In the genomic region with DNA sequence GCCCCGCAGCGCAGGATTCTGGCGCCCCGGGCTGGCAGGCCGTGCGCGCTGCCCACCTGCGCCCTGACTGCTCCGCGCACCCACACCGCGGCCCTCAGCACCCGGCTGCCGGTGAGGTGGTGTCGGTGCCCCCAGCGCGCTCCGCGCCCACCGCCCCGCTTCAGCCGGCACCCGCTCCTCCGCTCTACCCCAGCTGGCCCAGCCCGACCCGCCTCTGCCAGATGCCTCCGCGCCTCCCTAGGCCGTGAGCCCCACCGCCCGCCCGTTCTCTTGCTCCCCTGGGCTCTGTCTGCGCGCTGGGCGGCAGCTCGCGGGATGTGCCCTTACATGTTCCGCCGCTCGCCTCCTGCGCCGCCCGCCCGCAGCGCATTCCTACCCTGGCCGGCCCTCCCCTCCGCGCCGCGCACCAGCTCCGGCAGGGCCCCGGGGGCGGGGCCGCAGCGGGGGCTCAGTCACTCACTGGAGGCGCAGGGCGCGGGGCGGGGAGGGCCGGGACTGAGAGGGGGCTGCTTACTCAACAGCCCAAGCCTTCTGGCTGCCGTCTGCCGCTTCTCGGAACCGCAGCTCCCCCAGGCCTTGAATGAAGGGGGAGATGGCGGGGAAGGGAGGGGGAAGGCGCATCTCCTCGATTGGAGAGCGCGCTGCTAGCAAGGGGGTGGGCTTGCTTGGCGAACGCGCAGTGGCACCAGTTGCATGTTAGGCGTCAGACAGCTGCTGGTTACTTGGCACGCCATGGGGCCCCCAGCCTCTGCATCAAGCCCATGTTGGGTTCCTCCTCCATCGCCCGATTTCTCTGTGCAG, we compare ENCODE assay signal across 1 cellular context.
TF ChIP-seq lines count a peak whose summit lies in the region.

PHLDA3 (minus strand) TSS at position 345 of the 801 bp plus-strand sequence. CDS start 402 bp downstream, outside the sequence.

TF ChIP-seq in HepG2, 621 proteins besides CTCF, POLR2A, EP300 and RAD21 (continued from another document and continues in another):
- TF ChIP-seq ZHX2 (IDR thresholded peaks at IDR 0.05; ENCODE audit: low read depth) (no peak), ZHX2 (CRISPR knock-in tag; IDR thresholded peaks at IDR 0.05; ENCODE audit: borderline replicate concordance) (no peak), ZNF788 (CRISPR knock-in tag; IDR thresholded peaks at IDR 0.05; ENCODE audit: borderline replicate concordance) (peak; percentile 46; the same call in 1 of the 2 replicates), PHF8 (CRISPR knock-in tag; IDR thresholded peaks at IDR 0.05) (peak; percentile 78), MLLT10 (CRISPR knock-in tag; IDR thresholded peaks at IDR 0.05) (no peak), SOX5 (CRISPR knock-in tag; IDR thresholded peaks at IDR 0.05; ENCODE audit: borderline replicate concordance) (no peak), ZSCAN30 (CRISPR knock-in tag; IDR thresholded peaks at IDR 0.05) (no peak; the same call in 1 of the 2 replicates), ZFX (CRISPR knock-in tag; IDR thresholded peaks at IDR 0.05; ENCODE audit: low read depth) (peak; percentile 89), PRMT3 (CRISPR knock-in tag; IDR thresholded peaks at IDR 0.05; ENCODE audit: borderline replicate concordance, low read depth) (no peak), ZNF674 (CRISPR knock-in tag; IDR thresholded peaks at IDR 0.05; ENCODE audit: low read depth) (no peak), ATF6 (CRISPR knock-in tag; conservative IDR thresholded peaks at IDR 0.05) (no peak), SKI (IDR thresholded peaks at IDR 0.05; ENCODE audit: partially characterized antibody) (peak; percentile 45), ZNF362 (CRISPR knock-in tag; IDR thresholded peaks at IDR 0.05; ENCODE audit: borderline replicate concordance) (no peak), ZBTB20 (CRISPR knock-in tag; IDR thresholded peaks at IDR 0.05; ENCODE audit: borderline replicate concordance, low read depth) (no peak; the same call in 1 of the 2 replicates), ZNF383 (CRISPR knock-in tag; IDR thresholded peaks at IDR 0.05; ENCODE audit: borderline replicate concordance) (no peak), NFYC (CRISPR knock-in tag; IDR thresholded peaks at IDR 0.05) (no peak), MAX (IDR thresholded peaks at IDR 0.05) (peak; percentile 61)
- TF ChIP-seq, protein P1, sequence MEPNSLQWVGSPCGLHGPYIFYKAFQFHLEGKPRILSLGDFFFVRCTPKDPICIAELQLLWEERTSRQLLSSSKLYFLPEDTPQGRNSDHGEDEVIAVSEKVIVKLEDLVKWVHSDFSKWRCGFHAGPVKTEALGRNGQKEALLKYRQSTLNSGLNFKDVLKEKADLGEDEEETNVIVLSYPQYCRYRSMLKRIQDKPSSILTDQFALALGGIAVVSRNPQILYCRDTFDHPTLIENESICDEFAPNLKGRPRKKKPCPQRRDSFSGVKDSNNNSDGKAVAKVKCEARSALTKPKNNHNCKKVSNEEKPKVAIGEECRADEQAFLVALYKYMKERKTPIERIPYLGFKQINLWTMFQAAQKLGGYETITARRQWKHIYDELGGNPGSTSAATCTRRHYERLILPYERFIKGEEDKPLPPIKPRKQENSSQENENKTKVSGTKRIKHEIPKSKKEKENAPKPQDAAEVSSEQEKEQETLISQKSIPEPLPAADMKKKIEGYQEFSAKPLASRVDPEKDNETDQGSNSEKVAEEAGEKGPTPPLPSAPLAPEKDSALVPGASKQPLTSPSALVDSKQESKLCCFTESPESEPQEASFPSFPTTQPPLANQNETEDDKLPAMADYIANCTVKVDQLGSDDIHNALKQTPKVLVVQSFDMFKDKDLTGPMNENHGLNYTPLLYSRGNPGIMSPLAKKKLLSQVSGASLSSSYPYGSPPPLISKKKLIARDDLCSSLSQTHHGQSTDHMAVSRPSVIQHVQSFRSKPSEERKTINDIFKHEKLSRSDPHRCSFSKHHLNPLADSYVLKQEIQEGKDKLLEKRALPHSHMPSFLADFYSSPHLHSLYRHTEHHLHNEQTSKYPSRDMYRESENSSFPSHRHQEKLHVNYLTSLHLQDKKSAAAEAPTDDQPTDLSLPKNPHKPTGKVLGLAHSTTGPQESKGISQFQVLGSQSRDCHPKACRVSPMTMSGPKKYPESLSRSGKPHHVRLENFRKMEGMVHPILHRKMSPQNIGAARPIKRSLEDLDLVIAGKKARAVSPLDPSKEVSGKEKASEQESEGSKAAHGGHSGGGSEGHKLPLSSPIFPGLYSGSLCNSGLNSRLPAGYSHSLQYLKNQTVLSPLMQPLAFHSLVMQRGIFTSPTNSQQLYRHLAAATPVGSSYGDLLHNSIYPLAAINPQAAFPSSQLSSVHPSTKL (CRISPR knock-in tag; IDR thresholded peaks at IDR 0.05): peak; percentile 26; the same call in 1 of the 2 replicates
- TF ChIP-seq, protein P2, sequence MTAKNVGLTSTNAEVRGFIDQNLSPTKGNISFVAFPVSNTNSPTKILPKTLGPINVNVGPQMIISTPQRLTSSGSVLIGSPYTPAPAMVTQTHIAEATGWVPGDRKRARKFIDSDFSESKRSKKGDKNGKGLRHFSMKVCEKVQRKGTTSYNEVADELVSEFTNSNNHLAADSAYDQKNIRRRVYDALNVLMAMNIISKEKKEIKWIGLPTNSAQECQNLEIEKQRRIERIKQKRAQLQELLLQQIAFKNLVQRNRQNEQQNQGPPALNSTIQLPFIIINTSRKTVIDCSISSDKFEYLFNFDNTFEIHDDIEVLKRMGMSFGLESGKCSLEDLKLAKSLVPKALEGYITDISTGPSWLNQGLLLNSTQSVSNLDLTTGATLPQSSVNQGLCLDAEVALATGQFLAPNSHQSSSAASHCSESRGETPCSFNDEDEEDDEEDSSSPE (CRISPR knock-in tag; IDR thresholded peaks at IDR 0.05): no peak; the same call in 1 of the 2 replicates
- TF ChIP-seq, protein P3, sequence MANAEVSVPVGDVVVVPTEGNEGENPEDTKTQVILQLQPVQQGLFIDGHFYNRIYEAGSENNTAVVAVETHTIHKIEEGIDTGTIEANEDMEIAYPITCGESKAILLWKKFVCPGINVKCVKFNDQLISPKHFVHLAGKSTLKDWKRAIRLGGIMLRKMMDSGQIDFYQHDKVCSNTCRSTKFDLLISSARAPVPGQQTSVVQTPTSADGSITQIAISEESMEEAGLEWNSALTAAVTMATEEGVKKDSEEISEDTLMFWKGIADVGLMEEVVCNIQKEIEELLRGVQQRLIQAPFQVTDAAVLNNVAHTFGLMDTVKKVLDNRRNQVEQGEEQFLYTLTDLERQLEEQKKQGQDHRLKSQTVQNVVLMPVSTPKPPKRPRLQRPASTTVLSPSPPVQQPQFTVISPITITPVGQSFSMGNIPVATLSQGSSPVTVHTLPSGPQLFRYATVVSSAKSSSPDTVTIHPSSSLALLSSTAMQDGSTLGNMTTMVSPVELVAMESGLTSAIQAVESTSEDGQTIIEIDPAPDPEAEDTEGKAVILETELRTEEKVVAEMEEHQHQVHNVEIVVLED (CRISPR knock-in tag; IDR thresholded peaks at IDR 0.05; ENCODE audit: borderline replicate concordance): no peak
- TF ChIP-seq, protein P4, sequence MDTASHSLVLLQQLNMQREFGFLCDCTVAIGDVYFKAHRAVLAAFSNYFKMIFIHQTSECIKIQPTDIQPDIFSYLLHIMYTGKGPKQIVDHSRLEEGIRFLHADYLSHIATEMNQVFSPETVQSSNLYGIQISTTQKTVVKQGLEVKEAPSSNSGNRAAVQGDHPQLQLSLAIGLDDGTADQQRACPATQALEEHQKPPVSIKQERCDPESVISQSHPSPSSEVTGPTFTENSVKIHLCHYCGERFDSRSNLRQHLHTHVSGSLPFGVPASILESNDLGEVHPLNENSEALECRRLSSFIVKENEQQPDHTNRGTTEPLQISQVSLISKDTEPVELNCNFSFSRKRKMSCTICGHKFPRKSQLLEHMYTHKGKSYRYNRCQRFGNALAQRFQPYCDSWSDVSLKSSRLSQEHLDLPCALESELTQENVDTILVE (CRISPR knock-in tag; IDR thresholded peaks at IDR 0.05): no peak
- TF ChIP-seq, protein P5, sequence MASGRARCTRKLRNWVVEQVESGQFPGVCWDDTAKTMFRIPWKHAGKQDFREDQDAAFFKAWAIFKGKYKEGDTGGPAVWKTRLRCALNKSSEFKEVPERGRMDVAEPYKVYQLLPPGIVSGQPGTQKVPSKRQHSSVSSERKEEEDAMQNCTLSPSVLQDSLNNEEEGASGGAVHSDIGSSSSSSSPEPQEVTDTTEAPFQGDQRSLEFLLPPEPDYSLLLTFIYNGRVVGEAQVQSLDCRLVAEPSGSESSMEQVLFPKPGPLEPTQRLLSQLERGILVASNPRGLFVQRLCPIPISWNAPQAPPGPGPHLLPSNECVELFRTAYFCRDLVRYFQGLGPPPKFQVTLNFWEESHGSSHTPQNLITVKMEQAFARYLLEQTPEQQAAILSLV (CRISPR knock-in tag; IDR thresholded peaks at IDR 0.05; ENCODE audit: borderline replicate concordance): peak; percentile 88; the same call in 1 of the 2 replicates
